Comparison of ENCODE assay signal across 28 cellular contexts in genomic region chr5:7907612-7908011, GRCh38. TPM values are rescaled to one million over a fixed set of nuclear protein-coding genes. Genes with fewer than 3 reads are reported as not detected.
"Had no signal": no experiment of that assay in that cellular context is flagged by ENCODE, and none has a peak within 500 bp of the region (broad histone marks: within the 10 kb centered on the region; RNA-seq: fewer than 3 reads in every experiment).

No MANE protein-coding gene starts in this region.

- DNase-seq: naive thymus-derived CD4-positive, alpha-beta T cell; natural killer cell; occipital lobe; ovary; posterior cingulate gyrus; psoas muscle; right cardiac atrium; spleen; stimulated activated CD4-positive, alpha-beta T cell treated with anti-CD3 and anti-CD28 coated beads, Interleukin-12 subunit alpha, Interleukin-12 subunit beta, amount 100 ng/mL, for 4 hours; stimulated activated CD4-positive, alpha-beta T cell treated with anti-CD3 and anti-CD28 coated beads, Interleukin-1b, Interleukin-23, amount 100 ng/mL, for 48 hours; stimulated activated CD4-positive, alpha-beta T cell treated with anti-CD3 and anti-CD28 coated beads, Interleukin-4, amount 100 ng/mL, for 1 hour; stimulated activated CD4-positive, alpha-beta T cell treated with anti-CD3 and anti-CD28 coated beads, Interleukin-4, amount 100 ng/mL, for 4 hours; stimulated activated CD8-positive, alpha-beta memory T cell treated with anti-CD3 and anti-CD28 coated beads, Interleukin-4, amount 100 ng/mL, for 48 hours; stimulated activated naive CD4-positive, alpha-beta T cell; stomach; thyroid gland; trophoblast cell; upper lobe of left lung had no signal

- H3K4me2 ChIP-seq: neural progenitor cell, smooth muscle cell had no signal

- H2AFZ ChIP-seq: neural progenitor cell, parathyroid adenoma had no signal

- H3K79me2 ChIP-seq: parathyroid adenoma had no signal

- H3K9ac ChIP-seq: neural progenitor cell, parathyroid adenoma had no signal

- ATAC-seq: naive thymus-derived CD4-positive, alpha-beta T cell; natural killer cell; psoas muscle; right cardiac atrium; sciatic nerve; stimulated activated memory B cell treated with anti-CD40 and anti-IgM and Interleukin-4, amounts not matched to agents 10 μg/mL and 1 μg/mL and 100 μg/mL, for 72 hours had no signal

- H3K9me3 ChIP-seq: ovary, thyroid gland had no signal

- H3K27me3 ChIP-seq: neural progenitor cell, ovary, spleen, stomach, thyroid gland, tibial nerve, upper lobe of left lung, vagina had no signal

- H3K36me3 ChIP-seq: ovary, thoracic aorta had no signal

- H3K27ac ChIP-seq: neural progenitor cell, ovary, parathyroid adenoma, psoas muscle, skin epidermis, spleen, stomach, thoracic aorta, thyroid gland, tibial nerve, upper lobe of left lung, vagina had no signal

- FAIRE-seq: urothelium cell line had no signal

- H3K4me3 ChIP-seq: neural progenitor cell, ovary, psoas muscle, skin epidermis, smooth muscle cell, spleen, stomach, thoracic aorta, thyroid gland, tibial nerve, upper lobe of left lung, vagina had no signal

- H3K4me1 ChIP-seq: neural progenitor cell, parathyroid adenoma, psoas muscle, spleen, stomach, thyroid gland, tibial nerve, upper lobe of left lung, vagina had no signal

RNA-seq across cellular contexts. Expression of gene CFAP90, which starts 56.7 kb away (rescaled TPM):
- total RNA-seq: naive thymus-derived CD4-positive, alpha-beta T cell; natural killer cell; psoas muscle; thoracic aorta; tibial nerve had no signal
- polyA plus RNA-seq: psoas muscle had no signal
